Comparison of ENCODE assay signal across 12 cellular contexts in the genomic region with DNA sequence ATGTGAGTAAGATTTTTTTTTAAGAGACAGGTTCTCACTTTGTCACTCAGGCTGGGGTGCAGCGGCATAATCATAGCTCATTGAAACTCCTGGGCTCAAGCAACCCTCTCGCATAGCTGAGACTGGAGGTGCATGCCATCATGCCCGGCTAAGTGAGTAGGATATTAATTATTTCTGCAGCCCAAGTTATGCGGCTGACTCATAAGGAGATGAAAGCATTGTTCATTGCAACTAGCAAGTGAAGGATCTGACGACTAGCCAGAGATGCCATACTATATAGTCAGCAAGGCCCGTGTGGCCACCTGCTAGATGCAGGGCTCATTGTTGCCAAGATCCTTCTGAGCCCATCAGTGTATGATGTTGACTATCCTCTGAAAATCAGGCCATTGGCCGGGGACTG. TPM values are rescaled to one million over a fixed set of nuclear protein-coding genes. Genes with fewer than 3 reads are reported as not detected.
DNase-seq lines count a peak whose midpoint lies in the region; ATAC-seq and TF ChIP-seq lines count a peak whose summit lies in the region.
"Had no signal": no experiment of that assay in that cellular context is flagged by ENCODE, and none has a peak within 500 bp of the region (broad histone marks: within the 10 kb centered on the region; RNA-seq: fewer than 3 reads in every experiment).

No MANE protein-coding gene starts in this region.

- peaks cover 20% of the 10 kb centered on the region for H3K4me1 ChIP-seq in IMR-90 (ENCODE audit: control insufficient read depth, insufficient read depth, low read length)
- no peaks in the 10 kb centered on the region for H3K4me1 ChIP-seq in left lung
- H3K4me1 ChIP-seq: parathyroid adenoma, upper lobe of left lung had no signal

- H2AFZ ChIP-seq in IMR-90 (replicated peaks; ENCODE audit: low read length, poor library complexity): no peak overlapping the region
- H2AFZ ChIP-seq: parathyroid adenoma had no signal

- H3K4me2 ChIP-seq in IMR-90 (ENCODE audit: low read depth, low read length): peak overlapping the region; percentile 15; the same call in 1 of the 2 replicates

- H3K9me3 ChIP-seq in IMR-90 (ENCODE audit: control insufficient read depth, insufficient read depth, low read length): no peaks in the 10 kb centered on the region
- no peaks in the 10 kb centered on the region for H3K9me3 ChIP-seq in left lung
- H3K9me3 ChIP-seq: upper lobe of left lung had no signal

- H3K27me3 ChIP-seq in IMR-90 (ENCODE audit: control insufficient read depth, insufficient read depth, low read length) (no peaks in the 10 kb centered on the region), brain microvascular endothelial cell (replicated peaks) (no peaks in the 10 kb centered on the region), left lung (no peaks in the 10 kb centered on the region)
- H3K27me3 ChIP-seq: upper lobe of left lung had no signal

- peak overlapping the region; percentile 27; the same call in 1 of the 2 replicates for H4K91ac ChIP-seq in IMR-90 (ENCODE audit: insufficient read depth, low read depth, low read length)

- no peak overlapping the region for H3K56ac ChIP-seq in IMR-90 (ENCODE audit: extremely low read depth, insufficient read depth, low read length)

- peaks cover 11% of the 10 kb centered on the region; the same call in 1 of the 2 replicates for H3K36me3 ChIP-seq in IMR-90 (ENCODE audit: control insufficient read depth, insufficient read depth, low read length)
- H3K36me3 ChIP-seq in brain microvascular endothelial cell (replicated peaks): no peaks in the 10 kb centered on the region
- H3K36me3 ChIP-seq in left lung: no peaks in the 10 kb centered on the region
- H3K36me3 ChIP-seq: upper lobe of left lung had no signal

- no peak for TF ChIP-seq CTCF in AG09309 (IDR thresholded peaks at IDR 0.05; ENCODE audit: control insufficient read depth, insufficient read depth, low read depth, low read length, missing control alignments)
- TF ChIP-seq CTCF in IMR-90 (conservative IDR thresholded peaks at IDR 0.05; ENCODE audit: low read depth, low read length): no peak
- TF ChIP-seq CTCF in brain microvascular endothelial cell (IDR thresholded peaks at IDR 0.05; ENCODE audit: low read depth, low read length, missing control alignments): no peak
- TF ChIP-seq CTCF in left lung (IDR thresholded peaks at IDR 0.05): no peak

- peak; percentile 86 for ATAC-seq in IMR-90 (ENCODE audit: low read depth)
- peak; percentile 81 for ATAC-seq in left lung
- ATAC-seq in GM18858 (IDR thresholded peaks at IDR 0.05; ENCODE audit: unreplicated experiment): no peak
- no peak for ATAC-seq in HG03432 (IDR thresholded peaks at IDR 0.05; ENCODE audit: unreplicated experiment)
- ATAC-seq: activated T-helper 17 cell treated with anti-CD3 and anti-CD28 coated beads, Interleukin-2, amount 50 U/mL, for 72 hours had no signal

- intact Hi-C loops in IMR-90 (cut with micrococcal nuclease) (no loop called here), left lung (cut with DNase I) (no loop called here)

- 0% methylated on average over 2 of the region's 7 CpGs; no CpG with 5 or more reads in 1 of the 2 experiments for WGBS in IMR-90 (ENCODE audit: extremely low coverage in 2 of 2, insufficient read length in 1 of 2), 2 experiments

- H3K9me1 ChIP-seq in IMR-90 (ENCODE audit: insufficient read depth, low read length): peaks cover 30% of the 10 kb centered on the region

- H4K5ac ChIP-seq in IMR-90 (ENCODE audit: low read depth, low read length): no peak overlapping the region

- H3K9ac ChIP-seq in IMR-90 (ENCODE audit: low read depth, low read length): no peak overlapping the region
- H3K9ac ChIP-seq: parathyroid adenoma had no signal

- no peak overlapping the region for H3K23ac ChIP-seq in IMR-90 (ENCODE audit: low read depth, low read length)

- no peak overlapping the region for H3K4me3 ChIP-seq in AG09309 (ENCODE audit: control insufficient read depth, low read depth, low read length)
- H3K4me3 ChIP-seq in IMR-90 (ENCODE audit: insufficient read depth, low read depth, low read length): no peak overlapping the region
- H3K4me3 ChIP-seq in brain microvascular endothelial cell (ENCODE audit: low read depth, low read length): no peak overlapping the region
- no peak overlapping the region for H3K4me3 ChIP-seq in left lung
- H3K4me3 ChIP-seq: upper lobe of left lung had no signal

- peaks cover 6% of the 10 kb centered on the region; the same call in 1 of the 2 replicates for H4K20me1 ChIP-seq in IMR-90 (ENCODE audit: insufficient read depth, low read length)

- H2BK15ac ChIP-seq in IMR-90 (ENCODE audit: low read depth, low read length): peak overlapping the region; percentile 1; the same call in 1 of the 3 replicates

- in situ Hi-C loops in IMR-90 (cut with MboI; ENCODE audit: low sequenced_read_pairs): no loop called here
- in situ Hi-C loops in brain microvascular endothelial cell (cut with HindIII; ENCODE audit: low pct_ligation_motif_present, low sequenced_read_pairs): no loop called here

- H3K4ac ChIP-seq in IMR-90 (ENCODE audit: low read depth, low read length): peak overlapping the region; percentile 80

- H2AK9ac ChIP-seq in IMR-90 (replicated peaks; ENCODE audit: low read depth, low read length, poor library complexity): no peak overlapping the region

- no TSS peak for BruUV-seq in IMR-90 (replicated peaks; lab: Mats Ljungman, UMichigan)

- DNase-seq in AG09309 (ENCODE audit: low read depth) (peak; percentile 61), IMR-90 (peak; percentile 97), brain microvascular endothelial cell (peak; percentile 93), left lung (no peak), NCI-H1417 treated with DMSO at 0.1 percent for 48 hours (lab: John Stamatoyannopoulos, UW) (no peak), DMS153 (lab: John Stamatoyannopoulos, UW) (no peak)
- DNase-seq: kidney, upper lobe of left lung had no signal

- H4K8ac ChIP-seq in IMR-90 (ENCODE audit: low read depth in 2 of 2, low read length in 2 of 2): peak overlapping the region in 1 of 2 experiments; percentile 82; a peak in 2 of 4 replicates

- POLR2A ChIA-PET in IMR-90 (lab: Charles Lee; ENCODE audit: unreplicated experiment): no interaction called here

- peak overlapping the region; percentile 81; the same call in 1 of the 2 replicates for H2BK20ac ChIP-seq in IMR-90 (ENCODE audit: low read depth, low read length)

- H2AK5ac ChIP-seq in IMR-90 (ENCODE audit: low read depth, low read length): peak overlapping the region; percentile 21; the same call in 1 of the 2 replicates

- no peak overlapping the region; the same call in 1 of the 2 replicates for H3K14ac ChIP-seq in IMR-90 (replicated peaks; ENCODE audit: low read depth, low read length)

- no peak overlapping the region for H3K18ac ChIP-seq in IMR-90 (ENCODE audit: low read depth, low read length)

- peak overlapping the region; percentile 82 for H2BK5ac ChIP-seq in IMR-90 (ENCODE audit: low read depth, low read length, poor library complexity, severe bottlenecking)

- dilution Hi-C loops in IMR-90 (cut with HindIII; ENCODE audit: low sequenced_read_pairs, unreplicated experiment): no loop called here

- CTCF ChIA-PET in IMR-90 (lab: Yijun Ruan, JAX): interaction anchor here (1.1 kb wide), 1 partner anchor 65 kb away, joined by 4 read pairs; no protein-coding TSS in a partner anchor

- H3K27ac ChIP-seq in IMR-90 (ENCODE audit: insufficient read depth, low read length) (peak overlapping the region; percentile 43), brain microvascular endothelial cell (no peak overlapping the region), left lung (no peak overlapping the region)
- H3K27ac ChIP-seq: parathyroid adenoma, upper lobe of left lung had no signal

- peaks cover 48 to 92% of the 10 kb centered on the region in 2 experiments for H3K79me1 ChIP-seq in IMR-90 (ENCODE audit: low read depth in 1 of 2, low read length in 2 of 2)

- peak overlapping the region; percentile 82 for H2BK120ac ChIP-seq in IMR-90 (ENCODE audit: low read depth, low read length)

- TF ChIP-seq RAD21 in IMR-90 (IDR thresholded peaks at IDR 0.05; ENCODE audit: low read length): no peak

- TF ChIP-seq POLR2A in IMR-90 (IDR thresholded peaks at IDR 0.05; ENCODE audit: low read depth, low read length): no peak

TF ChIP-seq in IMR-90, 13 proteins besides CTCF, POLR2A, EP300 and RAD21 (continues in another document):
- TF ChIP-seq BHLHE40 (IDR thresholded peaks at IDR 0.05; ENCODE audit: low read depth, low read length): peak; percentile 92
- peak; percentile 99 for TF ChIP-seq RCOR1 (IDR thresholded peaks at IDR 0.05; ENCODE audit: insufficient replicate concordance, low read length)
- no peak for TF ChIP-seq ELK1 (IDR thresholded peaks at IDR 0.05; ENCODE audit: borderline replicate concordance, low read depth, low read length)
- peak; percentile 75 for TF ChIP-seq CEBPB (IDR thresholded peaks at IDR 0.05; ENCODE audit: low read depth, low read length)
- no peak for TF ChIP-seq MAZ (IDR thresholded peaks at IDR 0.05; ENCODE audit: borderline replicate concordance, low read depth, low read length)
- TF ChIP-seq MXI1 (IDR thresholded peaks at IDR 0.05; ENCODE audit: borderline replicate concordance, low read depth, low read length): no peak
- no peak; the same call in 1 of the 2 replicates for TF ChIP-seq USF2 (IDR thresholded peaks at IDR 0.05; ENCODE audit: low read depth, low read length)
- TF ChIP-seq NFE2L2 (IDR thresholded peaks at IDR 0.05; ENCODE audit: low read depth, low read length): no peak
- no peak for TF ChIP-seq RFX5 (IDR thresholded peaks at IDR 0.05; ENCODE audit: low read depth, low read length)
- TF ChIP-seq MAFK (IDR thresholded peaks at IDR 0.05; ENCODE audit: low read depth, low read length): peak; percentile 29; the same call in 1 of the 2 replicates

RNA-seq across cellular contexts. Expression of gene ABCC4, which starts 45.2 kb away (rescaled TPM):
- total RNA-seq in IMR-90 (2012; rRNA removed) (41.4 and 56.1 TPM in 2 replicates), left lung (10 to 100 TPM; 26.2 to 38.3 TPM)
- 13.1 and 16.6 TPM in 2 replicates for polyA plus RNA-seq in IMR-90 (2012; rRNA removed)
- 6.5 and 6.8 TPM in 2 replicates for polyA plus RNA-seq in IMR-90 (2012; cell fraction: cytosol; rRNA removed)
- polyA plus RNA-seq in IMR-90 (2012; cell fraction: nucleus; rRNA removed; ENCODE audit: low replicate concordance): 8.8 and 30.7 TPM in 2 replicates

Comparison
In these comparisons a context has a peak if more than half of its experiments do, and no peak if none do; other contexts are left out.
1. DNase-seq: peak in AG09309 (single experiment), IMR-90 (single experiment) and brain microvascular endothelial cell (single experiment); none in left lung (0 of 2), NCI-H1417 treated with DMSO at 0.1 percent for 48 hours (single experiment) and DMS153 (single experiment).
2. ATAC-seq: peak in IMR-90 (single experiment) and left lung (single experiment); none in GM18858 (single experiment) and HG03432 (single experiment).